ENCODE assay signal across 8 cellular contexts in genomic region chr5:98928802-98929122, GRCh38. TPM values are rescaled to one million over a fixed set of nuclear protein-coding genes. Genes with fewer than 3 reads are reported as not detected.
DNase-seq lines count a peak whose midpoint lies in the region; ATAC-seq and TF ChIP-seq lines count a peak whose summit lies in the region.

TSS of gene CHD1 (minus strand) at chr5:98929007. CDS start at chr5:98926386, 2,621 bp downstream.

- CTCF ChIA-PET in activated CD4-positive, alpha-beta T cell treated with anti-CD3 and anti-CD28 coated beads, Interleukin-2, amount 10 ng/mL, durations not matched to agents 7 days and 5 days (lab: Charles Lee), result interaction anchor here (1.1 kb wide), 1 partner anchor 16 kb away, joined by 3 read pairs; no protein-coding TSS in a partner anchor

- peak; percentile 52 for ATAC-seq in GM19351 (IDR thresholded peaks at IDR 0.05; ENCODE audit: unreplicated experiment)
- peak; percentile 49 for ATAC-seq in HG03469 (IDR thresholded peaks at IDR 0.05; ENCODE audit: unreplicated experiment)

- WGBS in liver, result under 1% methylated on average over 58 of the region's 58 CpGs

- peak within 1 kb of the TSS; percentile 97 for H3K4me3 Mint-ChIP-seq in activated CD4-positive, alpha-beta T cell treated with anti-CD3 and anti-CD28 coated beads, Interleukin-2, amount 10 ng/mL, durations not matched to agents 7 days and 5 days

- POLR2A ChIA-PET in activated CD4-positive, alpha-beta T cell treated with anti-CD3 and anti-CD28 coated beads, Interleukin-2, amount 10 ng/mL, durations not matched to agents 7 days and 5 days (lab: Charles Lee), result no interaction called here

- DNase-seq in C1 segment of cervical spinal cord (lab: John Stamatoyannopoulos, UW) (peak in 11 of 14 donors; percentile 70 to 97 (median 94)), NCI-H69 (lab: John Stamatoyannopoulos, UW) (peak; percentile 99), cortex of kidney (lab: John Stamatoyannopoulos, UW) (peak; percentile 36)
- peak; percentile 93 for DNase-seq in activated CD4-positive, alpha-beta T cell treated with anti-CD3 and anti-CD28 coated beads, Interleukin-2, amount 10 ng/mL, durations not matched to agents 7 days and 5 days
- peak; percentile 93 for DNase-seq in stimulated activated CD4-positive, alpha-beta T cell treated with anti-CD3 and anti-CD28 coated beads, Interleukin-4, amount 100 ng/mL, for 1 hour

- H3K27me3 ChIP-seq in liver (ENCODE audit: control insufficient read depth in 4 of 4, insufficient read depth in 4 of 4, low read length in 3 of 4), result no peaks in the 10 kb centered on the region

- H3K4me3 ChIP-seq in liver (ENCODE audit: low read depth in 1 of 3, low read length in 3 of 3), result peak within 1 kb of the TSS; percentile 76 to 100 (median 96)

- H3K4me1 Mint-ChIP-seq in activated CD4-positive, alpha-beta T cell treated with anti-CD3 and anti-CD28 coated beads, Interleukin-2, amount 10 ng/mL, durations not matched to agents 7 days and 5 days, result peaks cover 64% of the 10 kb centered on the region

- H3K9ac ChIP-seq in liver (ENCODE audit: low read depth in 1 of 2, low read length in 2 of 2), result peak within 1 kb of the TSS; percentile 89 to 99

- H3K36me3 Mint-ChIP-seq in activated CD4-positive, alpha-beta T cell treated with anti-CD3 and anti-CD28 coated beads, Interleukin-2, amount 10 ng/mL, durations not matched to agents 7 days and 5 days (ENCODE audit: low read depth), result peaks cover 46% of the 10 kb centered on the region

- peaks cover 0 to 12% (median 4%) of the 10 kb centered on the region in 4 donors for H3K36me3 ChIP-seq in liver (ENCODE audit: control insufficient read depth in 4 of 4, insufficient read depth in 3 of 4, low read depth in 1 of 4, low read length in 3 of 4)

- no peaks in the 10 kb centered on the region for H3K27me3 Mint-ChIP-seq in activated CD4-positive, alpha-beta T cell treated with anti-CD3 and anti-CD28 coated beads, Interleukin-2, amount 10 ng/mL, durations not matched to agents 7 days and 5 days

- TF ChIP-seq CTCF in liver (IDR thresholded peaks at IDR 0.05; ENCODE audit: low read depth, low read length, missing input control), result no peak

- no peaks in the 10 kb centered on the region for H3K9me3 Mint-ChIP-seq in activated CD4-positive, alpha-beta T cell treated with anti-CD3 and anti-CD28 coated beads, Interleukin-2, amount 10 ng/mL, durations not matched to agents 7 days and 5 days

- peak within 1 kb of the TSS; percentile 99 to 100 for H3K27ac ChIP-seq in liver (ENCODE audit: low read depth in 1 of 2, low read length in 2 of 2)

- no peaks in the 10 kb centered on the region for H3K9me3 ChIP-seq in liver (ENCODE audit: control insufficient read depth in 4 of 4, low read length in 3 of 4)

- peaks cover 4 to 30% (median 15%) of the 10 kb centered on the region in 4 donors for H3K4me1 ChIP-seq in liver (ENCODE audit: control insufficient read depth in 4 of 4, insufficient read depth in 4 of 4, low read length in 3 of 4)

- peak within 1 kb of the TSS; percentile 100 for H3K27ac Mint-ChIP-seq in activated CD4-positive, alpha-beta T cell treated with anti-CD3 and anti-CD28 coated beads, Interleukin-2, amount 10 ng/mL, durations not matched to agents 7 days and 5 days

- no peak for TF ChIP-seq RAD21 in liver (IDR thresholded peaks at IDR 0.05)

TF ChIP-seq in liver, 16 proteins besides CTCF, POLR2A, EP300 and RAD21:
- TF ChIP-seq ZBTB33 (IDR thresholded peaks at IDR 0.05) (peak; percentile 54), FOXA1 (IDR thresholded peaks at IDR 0.05) (no peak), TAF1 (conservative IDR thresholded peaks at IDR 0.05) (no peak), HNF4G (IDR thresholded peaks at IDR 0.05) (no peak), FOXA2 (IDR thresholded peaks at IDR 0.05) (no peak), SP1 (IDR thresholded peaks at IDR 0.05) (peak; percentile 63), RXRA (IDR thresholded peaks at IDR 0.05) (no peak), JUND (IDR thresholded peaks at IDR 0.05) (peak in 1 of 2 donors; percentile 2), MAX (IDR thresholded peaks at IDR 0.05) (no peak), ATF3 (IDR thresholded peaks at IDR 0.05) (no peak), EGR1 (IDR thresholded peaks at IDR 0.05; ENCODE audit: low read depth in 2 of 2) (peak; percentile 86 to 93), REST (IDR thresholded peaks at IDR 0.05) (no peak), YY1 (IDR thresholded peaks at IDR 0.05) (peak; percentile 77), GABPA (IDR thresholded peaks at IDR 0.05 in 1 of 2, conservative IDR thresholded peaks at IDR 0.05 in 1 of 2) (peak in 1 of 2 donors; percentile 8), NR2F2 (IDR thresholded peaks at IDR 0.05) (no peak)

RNA-seq across cellular contexts. Expression of gene CHD1, which starts in this region (rescaled TPM):
- total RNA-seq in activated CD4-positive, alpha-beta T cell treated with anti-CD3 and anti-CD28 coated beads, Interleukin-2, amount 10 ng/mL, durations not matched to agents 7 days and 5 days, result 10 to 100 TPM; 42.7 to 54.5 TPM
- 10 to 100 TPM; 39.2 to 44.8 TPM for total RNA-seq in liver
- 10 to 100 TPM in 1 of 2 donors, 1 to 10 TPM in 1; 5.1 to 11.6 TPM for polyA plus RNA-seq in liver

Comparison
In these comparisons a context has a peak if more than half of its experiments do, and no peak if none do; other contexts are left out.
1. Peak in every context shown above with its lines: DNase-seq, ATAC-seq, H3K4me3 ChIP-seq and H3K27ac ChIP-seq.
2. DNase-seq: peak in every context shown above with its lines; median percentile 99 in NCI-H69; 94 in C1 segment of cervical spinal cord; 93 in activated CD4-positive, alpha-beta T cell treated with anti-CD3 and anti-CD28 coated beads, Interleukin-2, amount 10 ng/mL, durations not matched to agents 7 days and 5 days; 93 in stimulated activated CD4-positive, alpha-beta T cell treated with anti-CD3 and anti-CD28 coated beads, Interleukin-4, amount 100 ng/mL, for 1 hour; 36 in cortex of kidney.